Comparison of ENCODE assay signal across 8 cellular contexts in genomic region chr15:68277131-68277604, GRCh38. TPM values are rescaled to one million over a fixed set of nuclear protein-coding genes. Genes with fewer than 3 reads are reported as not detected.
DNase-seq lines count a peak whose midpoint lies in the region; ATAC-seq, FAIRE-seq and TF ChIP-seq lines count a peak whose summit lies in the region.

No MANE protein-coding gene starts in this region.

- ATAC-seq in GM21528 (IDR thresholded peaks at IDR 0.05; ENCODE audit: low FRiP score, unreplicated experiment): peak; percentile 1
- ATAC-seq in K562: no peak

- in situ Hi-C loops in K562 (cut with MboI): no loop called here

- no peak for TF ChIP-seq POLR2A in K562 (conservative IDR thresholded peaks at IDR 0.05)

- peak; percentile 65 for DNase-seq in COR-L47 (lab: John Stamatoyannopoulos, UW)
- peak; percentile 70 for DNase-seq in NCI-H2171 (lab: John Stamatoyannopoulos, UW)
- no peak for DNase-seq in K562 (ENCODE audit: extremely low read depth in 1 of 4, low spot score in 3 of 4)
- peak; percentile 68 for DNase-seq in inferior parietal cortex (ENCODE audit: extremely low spot score)
- no peak for DNase-seq in smooth muscle cell (lab: John Stamatoyannopoulos, UW; ENCODE audit: unreplicated experiment)
- DNase-seq in foreskin melanocyte: no peak
- DNase-seq in 8988T: no peak

- intact Hi-C loops in K562 (cut with micrococcal nuclease): no loop called here

- no peak for TF ChIP-seq RAD21 in K562 (CRISPR knock-in tag; conservative IDR thresholded peaks at IDR 0.05 in 1 of 2, IDR thresholded peaks at IDR 0.05 in 1 of 2)

- CTCF ChIA-PET in K562 (lab: Yijun Ruan, JAX; ENCODE audit: low intra/inter-chr PET ratio): no interaction called here

- H3F3A ChIP-seq in smooth muscle cell (ENCODE audit: low read depth): peaks cover 26% of the 10 kb centered on the region

- POLR2A ChIA-PET in K562 (lab: Yijun Ruan, JAX): interaction anchor here (0.6 to 2.5 kb wide), 10 partner anchors 9 to 98 kb away, joined by 3 to 10 read pairs (median 4); no protein-coding TSS in a partner anchor

- H2AFZ ChIP-seq in K562 (ENCODE audit: low read depth, low read length) (peak overlapping the region; percentile 100), smooth muscle cell (ENCODE audit: low read depth) (peak overlapping the region; percentile 46)

- TSS peak; percentile 58 for BruUV-seq in K562 (replicated peaks; lab: Mats Ljungman, UMichigan)

- H3K79me2 ChIP-seq in K562 (ENCODE audit: control insufficient read depth, insufficient read depth, low read length): peaks cover 45% of the 10 kb centered on the region
- H3K79me2 ChIP-seq in smooth muscle cell (ENCODE audit: low read depth): peaks cover 41% of the 10 kb centered on the region

- H3K27ac ChIP-seq in K562 (ENCODE audit: extremely low read depth, low read depth, low read length) (peak overlapping the region; percentile 84), smooth muscle cell (ENCODE audit: low read depth) (peak overlapping the region; percentile 82)

- H4K20me1 ChIP-seq in K562 (replicated peaks; ENCODE audit: control insufficient read depth, insufficient read depth, low read length): peaks cover 11% of the 10 kb centered on the region; the same call in 1 of the 2 replicates
- peaks cover 39% of the 10 kb centered on the region for H4K20me1 ChIP-seq in smooth muscle cell (ENCODE audit: low read depth)

- H3K4me1 ChIP-seq in K562 (replicated peaks in 1 of 2; ENCODE audit: control insufficient read depth in 2 of 2, insufficient read depth in 2 of 2, low read length in 2 of 2) (peaks cover 12 to 13% of the 10 kb centered on the region in 2 experiments; a peak in 4 of 5 replicates), smooth muscle cell (ENCODE audit: low read depth) (peaks cover 43% of the 10 kb centered on the region)

- peaks cover 0 to 8% of the 10 kb centered on the region in 2 experiments; a peak in 1 of 5 replicates for H3K27me3 ChIP-seq in K562 (ENCODE audit: control insufficient read depth in 2 of 2, insufficient read depth in 2 of 2, low read length in 2 of 2)
- H3K27me3 ChIP-seq in smooth muscle cell (ENCODE audit: low read depth): no peaks in the 10 kb centered on the region

- 75% methylated on average over 19 of the region's 25 CpGs for WGBS in K562 (ENCODE audit: insufficient coverage, low coverage, missing lambda C conversion rate)
- 2% methylated on average over 25 of the region's 25 CpGs for WGBS in smooth muscle cell (ENCODE audit: low lambda C conversion rate)

- no peaks in the 10 kb centered on the region for H3K9me1 ChIP-seq in K562 (ENCODE audit: control insufficient read depth, insufficient read depth, low read length)

- no peaks in the 10 kb centered on the region for H3K9me3 ChIP-seq in K562 (replicated peaks; ENCODE audit: control insufficient read depth, insufficient read depth, low read depth, low read length)
- no peaks in the 10 kb centered on the region for H3K9me3 ChIP-seq in smooth muscle cell (replicated peaks; ENCODE audit: low read depth)

- H3K9ac ChIP-seq in K562 (ENCODE audit: insufficient read depth in 1 of 2, low read depth in 2 of 2, low read length in 2 of 2) (peak overlapping the region; percentile 87 to 93; a peak in 3 of 4 replicates), smooth muscle cell (ENCODE audit: low read depth) (peak overlapping the region; percentile 92)

- FAIRE-seq in K562 (lab: Jason Lieb, UNC): no peak

- H3K36me3 ChIP-seq in K562 (ENCODE audit: control insufficient read depth, insufficient read depth, low read length): peaks cover 12% of the 10 kb centered on the region; the same call in 2 of the 3 replicates
- no peaks in the 10 kb centered on the region for H3K36me3 ChIP-seq in smooth muscle cell (ENCODE audit: low read depth)

- H3K4me2 ChIP-seq in K562 (ENCODE audit: insufficient read depth, low read length) (peak overlapping the region; percentile 95), smooth muscle cell (peak overlapping the region; percentile 98)

- H3K4me3 ChIP-seq in K562 (peak overlapping the region; percentile 69), smooth muscle cell (peak overlapping the region; percentile 82)

- TF ChIP-seq CTCF in K562 (IDR thresholded peaks at IDR 0.05 in 2 of 3, conservative IDR thresholded peaks at IDR 0.05 in 1 of 3; ENCODE audit: insufficient read depth in 2 of 3, low read depth in 1 of 3, low read length in 3 of 3) (no peak), smooth muscle cell (IDR thresholded peaks at IDR 0.05; ENCODE audit: borderline replicate concordance, insufficient read depth, poor library complexity, severe bottlenecking) (no peak)

- no peak for TF ChIP-seq EP300 in K562 (IDR thresholded peaks at IDR 0.05; ENCODE audit: low read length)

TF ChIP-seq in K562, 482 proteins besides CTCF, POLR2A, EP300 and RAD21 (continues in another document):
- peak; percentile 53; the same call in 1 of the 2 replicates for TF ChIP-seq NFRKB (IDR thresholded peaks at IDR 0.05; ENCODE audit: low read depth)
- no peak for TF ChIP-seq MEF2A (IDR thresholded peaks at IDR 0.05; ENCODE audit: control insufficient read depth, low read depth, low read length)
- no peak for TF ChIP-seq ZNF77 (CRISPR knock-in tag; IDR thresholded peaks at IDR 0.05)
- no peak for TF ChIP-seq CTCFL (IDR thresholded peaks at IDR 0.05; ENCODE audit: borderline replicate concordance, insufficient read depth, low read depth, low read length, poor library complexity, severe bottlenecking)

RNA-seq across cellular contexts. Expression of gene FEM1B, which starts 0.4 kb away (rescaled TPM):
- total RNA-seq in K562 (2011; cell fraction: chromatin; rRNA removed; ENCODE audit: low replicate concordance): 56.6 and 67.0 TPM in 2 replicates
- 22.5 and 38.2 TPM in 2 replicates for total RNA-seq in K562 (2011; cell fraction: nucleolus; rRNA removed)
- 31.6 and 32.1 TPM in 2 replicates for total RNA-seq in K562 (2011; cell fraction: nucleoplasm; rRNA removed)
- total RNA-seq in K562 (2014; rRNA removed) (18.0 and 19.7 TPM in 2 replicates), K562 (2014; rRNA removed; fragmentation: Illumina TruSeq; extraction: Trizol) (35.3 and 40.3 TPM in 2 replicates), K562 (2015; rRNA removed; fragmentation: Illumina TruSeq; extraction: Trizol) (30.4 and 34.7 TPM in 2 replicates), K562 (2021) (32.2 and 42.1 TPM in 2 replicates), smooth muscle cell (41.4 and 50.0 TPM in 2 replicates)
- polyA plus RNA-seq in K562 (2011; rRNA removed) (58.3 and 61.6 TPM in 2 replicates), K562 (2014; fragmentation: Illumina TruSeq; extraction: Trizol) (20.1 and 22.3 TPM in 2 replicates), K562 (2014; fragmentation: Nextera tagmentation; extraction: Ambion mirVana) (1 to 10 TPM; 5.9 to 6.5 TPM), K562 (2014; rRNA removed) (12.0 and 14.0 TPM in 2 replicates), smooth muscle cell (13.0 and 15.7 TPM in 2 replicates)
- 24.2 and 31.0 TPM in 2 replicates for polyA plus RNA-seq in K562 (2011; cell fraction: cytosol; rRNA removed)
- polyA plus RNA-seq in K562 (2011; cell fraction: nucleus; rRNA removed): 36.5 and 41.2 TPM in 2 replicates
- polyA plus RNA-seq in K562 (2012): 14.2 and 14.3 TPM in 2 replicates
- polyA minus RNA-seq in K562 (2011; rRNA and poly(A)+ RNA removed): 182 and 215 TPM in 2 replicates
- polyA minus RNA-seq in K562 (2011; cell fraction: cytosol; rRNA and poly(A)+ RNA removed): 79.5 and 101 TPM in 2 replicates
- polyA minus RNA-seq in K562 (2011; cell fraction: nucleus; rRNA and poly(A)+ RNA removed): 19.3 and 38.7 TPM in 2 replicates

RNA-seq across cellular contexts. Expression of gene CLN6, which starts 47.6 kb away (rescaled TPM):
- 161 and 267 TPM in 2 replicates for total RNA-seq in K562 (2011; cell fraction: chromatin; rRNA removed; ENCODE audit: low replicate concordance)
- 171 and 189 TPM in 2 replicates for total RNA-seq in K562 (2011; cell fraction: nucleolus; rRNA removed)
- total RNA-seq in K562 (2011; cell fraction: nucleoplasm; rRNA removed): 182 and 254 TPM in 2 replicates
- 25.8 and 32.5 TPM in 2 replicates for total RNA-seq in K562 (2014; rRNA removed)
- total RNA-seq in K562 (2014; rRNA removed; fragmentation: Illumina TruSeq; extraction: Trizol): 22.3 and 24.8 TPM in 2 replicates
- total RNA-seq in K562 (2015; rRNA removed; fragmentation: Illumina TruSeq; extraction: Trizol): 34.8 and 39.3 TPM in 2 replicates
- 51.6 and 53.3 TPM in 2 replicates for total RNA-seq in K562 (2021)
- 46.0 and 47.3 TPM in 2 replicates for polyA plus RNA-seq in K562 (2011; rRNA removed)
- polyA plus RNA-seq in K562 (2011; cell fraction: cytosol; rRNA removed): 70.0 and 134 TPM in 2 replicates
- polyA plus RNA-seq in K562 (2011; cell fraction: nucleus; rRNA removed): 68.6 and 106 TPM in 2 replicates
- 36.7 and 38.9 TPM in 2 replicates for polyA plus RNA-seq in K562 (2012)
- 42.6 and 49.8 TPM in 2 replicates for polyA plus RNA-seq in K562 (2014; fragmentation: Illumina TruSeq; extraction: Trizol)
- polyA plus RNA-seq in K562 (2014; fragmentation: Nextera tagmentation; extraction: Ambion mirVana): under 1 TPM; 0.71 to 0.77 TPM
- polyA plus RNA-seq in K562 (2014; rRNA removed): 47.5 and 60.1 TPM in 2 replicates
- polyA minus RNA-seq in K562 (2011; rRNA and poly(A)+ RNA removed): 60.0 and 111 TPM in 2 replicates
- 26.9 and 47.0 TPM in 2 replicates for polyA minus RNA-seq in K562 (2011; cell fraction: cytosol; rRNA and poly(A)+ RNA removed)
- 38.7 and 49.0 TPM in 2 replicates for polyA minus RNA-seq in K562 (2011; cell fraction: nucleus; rRNA and poly(A)+ RNA removed)
- total RNA-seq in smooth muscle cell: 11.5 and 15.2 TPM in 2 replicates
- 2.5 and 3.0 TPM in 2 replicates for polyA plus RNA-seq in smooth muscle cell

Comparison
In these comparisons a context has a peak if more than half of its experiments do, and no peak if none do; other contexts are left out.
1. DNase-seq: peak in COR-L47 (single experiment), NCI-H2171 (single experiment) and inferior parietal cortex (single experiment); none in K562 (0 of 4), smooth muscle cell (single experiment), foreskin melanocyte (single experiment) and 8988T (single experiment).